In the genomic region with DNA sequence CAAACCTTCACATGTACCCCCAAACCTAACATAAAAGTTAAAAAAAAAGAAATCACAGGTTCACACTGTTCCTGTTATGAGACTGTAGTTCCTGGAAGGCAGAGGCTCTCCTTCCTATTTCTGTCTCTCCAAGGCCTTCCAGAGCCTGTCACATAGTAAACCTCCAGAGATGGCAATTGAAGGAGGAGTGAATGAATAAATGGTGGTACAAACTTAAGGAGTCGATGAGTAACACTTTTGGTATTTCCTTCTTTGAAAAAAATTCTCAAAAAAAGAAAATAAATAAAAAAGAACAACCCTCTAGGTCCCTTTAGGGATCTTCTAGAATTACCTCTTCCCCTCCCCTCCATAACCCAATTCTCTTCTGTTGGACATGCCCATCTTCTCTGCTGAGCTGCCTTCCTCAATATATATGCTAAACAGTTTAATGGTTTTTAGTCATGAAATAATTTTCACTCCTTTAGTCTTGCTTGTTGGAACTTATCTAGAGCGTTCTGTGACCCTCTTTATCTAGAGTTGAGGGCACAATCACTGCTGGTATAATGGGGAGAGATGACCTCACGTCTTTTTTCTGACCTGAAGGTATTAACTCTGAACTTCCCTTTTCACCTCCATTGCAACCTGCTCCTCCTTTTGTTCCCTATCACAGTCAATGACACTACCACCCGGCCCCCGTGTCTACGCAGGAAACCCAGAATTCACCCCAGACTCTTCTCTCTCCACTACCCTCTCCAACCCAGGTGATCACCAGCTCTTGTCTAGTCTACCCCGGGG, we compare ENCODE assay signal across 11 cellular contexts. TPM values are rescaled to one million over a fixed set of nuclear protein-coding genes. Genes with fewer than 3 reads are reported as not detected.
A peak's percentile ranks its signal among the peaks of the same experiment; 100 is the strongest.
DNase-seq lines count a peak whose midpoint lies in the region; ATAC-seq and TF ChIP-seq lines count a peak whose summit lies in the region.
"Had no signal": no experiment of that assay in that cellular context is flagged by ENCODE, and none has a peak within 500 bp of the region (broad histone marks: within the 10 kb centered on the region; RNA-seq: fewer than 3 reads in every experiment).

No MANE protein-coding gene starts in this region.

- CTCF ChIA-PET in activated CD8-positive, alpha-beta memory T cell treated with anti-CD3 and anti-CD28 coated beads, Interleukin-2, amount 10 ng/mL, durations not matched to agents 7 days and 5 days (lab: Charles Lee), result interaction anchor here (0.8 to 11.7 kb wide), 8 partner anchors 12 to 195 kb away, joined by 3 to 368 read pairs (median 5); a partner anchor contains a TSS

- peaks cover 22% of the 10 kb centered on the region for H4K20me1 ChIP-seq in SU-DHL-6 (ENCODE audit: low read depth, low read length)
- peaks cover 28% of the 10 kb centered on the region for H4K20me1 ChIP-seq in smooth muscle cell (ENCODE audit: low read depth)

- in situ Hi-C loops in transverse colon (cut with MboI; ENCODE audit: low pct_ligation_motif_present in 1 of 4, low pct_unique_long_range_greater_than_20kb in 1 of 4, low sequenced_read_pairs in 3 of 4), result no loop called here

- H3K4me3 ChIP-seq in SU-DHL-6 (ENCODE audit: insufficient read depth, low read length, poor library complexity, severe bottlenecking), result no peak overlapping the region
- no peak overlapping the region for H3K4me3 ChIP-seq in esophagus muscularis mucosa
- no peak overlapping the region for H3K4me3 ChIP-seq in smooth muscle cell
- H3K4me3 ChIP-seq in transverse colon, result no peak overlapping the region
- no peak overlapping the region for H3K4me3 ChIP-seq in tibial nerve

- TF ChIP-seq CTCF in SU-DHL-6 (IDR thresholded peaks at IDR 0.05; ENCODE audit: insufficient read depth, low read length, poor library complexity, severe bottlenecking), result no peak
- no peak for TF ChIP-seq CTCF in esophagus muscularis mucosa (IDR thresholded peaks at IDR 0.05)
- no peak for TF ChIP-seq CTCF in smooth muscle cell (IDR thresholded peaks at IDR 0.05; ENCODE audit: borderline replicate concordance, insufficient read depth, poor library complexity, severe bottlenecking)
- no peak for TF ChIP-seq CTCF in transverse colon (IDR thresholded peaks at IDR 0.05)
- TF ChIP-seq CTCF in tibial nerve (IDR thresholded peaks at IDR 0.05), result no peak

- H3K9ac ChIP-seq in SU-DHL-6 (ENCODE audit: low read length) (peak overlapping the region; percentile 84; the same call in 1 of the 2 replicates), smooth muscle cell (ENCODE audit: low read depth) (peak overlapping the region; percentile 96)
- H3K9ac ChIP-seq: parathyroid adenoma had no signal

- peaks cover 12% of the 10 kb centered on the region for H3K36me3 Mint-ChIP-seq in activated CD8-positive, alpha-beta memory T cell treated with anti-CD3 and anti-CD28 coated beads, Interleukin-2, amount 10 ng/mL, durations not matched to agents 7 days and 5 days

- H2AFZ ChIP-seq in SU-DHL-6 (ENCODE audit: low read depth, low read length, severe bottlenecking) (no peak overlapping the region), smooth muscle cell (ENCODE audit: low read depth) (peak overlapping the region; percentile 99)

- ATAC-seq in activated CD8-positive, alpha-beta memory T cell treated with anti-CD3 and anti-CD28 coated beads, Interleukin-2, amount 10 ng/mL, durations not matched to agents 7 days and 5 days, result no peak
- ATAC-seq in GM21825 (IDR thresholded peaks at IDR 0.05; ENCODE audit: unreplicated experiment), result no peak

- peaks cover 14% of the 10 kb centered on the region for H3F3A ChIP-seq in SU-DHL-6 (ENCODE audit: insufficient read depth)
- peaks cover 20% of the 10 kb centered on the region for H3F3A ChIP-seq in smooth muscle cell (ENCODE audit: low read depth)

- no peaks in the 10 kb centered on the region for H3K9me2 ChIP-seq in SU-DHL-6 (replicated peaks; ENCODE audit: insufficient read depth, low read length)

- H3K79me2 ChIP-seq in SU-DHL-6 (ENCODE audit: insufficient read depth, low read length) (peaks cover 33% of the 10 kb centered on the region), smooth muscle cell (ENCODE audit: low read depth) (peaks cover 32% of the 10 kb centered on the region)

- no peak for DNase-seq in activated CD8-positive, alpha-beta memory T cell treated with anti-CD3 and anti-CD28 coated beads, Interleukin-2, amount 10 ng/mL, durations not matched to agents 7 days and 5 days
- DNase-seq in activated CD8-positive, alpha-beta memory T cell treated with anti-CD3 and anti-CD28 coated beads, Interleukin-2, amount 50 U/mL, for 4 hours, result no peak
- DNase-seq in esophagus muscularis mucosa (ENCODE audit: extremely low spot score) (no peak), smooth muscle cell (lab: John Stamatoyannopoulos, UW; ENCODE audit: unreplicated experiment) (no peak), transverse colon (no peak), tibial nerve (ENCODE audit: low spot score in 2 of 2) (no peak)
- DNase-seq: NCI-H226, T-helper 9 cell had no signal

- peak overlapping the region; percentile 93 for H3K27ac Mint-ChIP-seq in activated CD8-positive, alpha-beta memory T cell treated with anti-CD3 and anti-CD28 coated beads, Interleukin-2, amount 10 ng/mL, durations not matched to agents 7 days and 5 days

- WGBS in esophagus muscularis mucosa, result 89% methylated on average over 7 of the region's 7 CpGs
- WGBS in smooth muscle cell (ENCODE audit: low lambda C conversion rate), result 74% methylated on average over 7 of the region's 7 CpGs
- 82 to 92% methylated on average over 3 to 7 of the region's 7 CpGs for WGBS in transverse colon (ENCODE audit: low coverage in 1 of 2), 2 donors
- 79 to 81% methylated on average over 7 of the region's 7 CpGs for WGBS in tibial nerve, 2 donors

- TF ChIP-seq POLR2A in esophagus muscularis mucosa (IDR thresholded peaks at IDR 0.05; ENCODE audit: low read depth), result no peak
- TF ChIP-seq POLR2A in transverse colon (IDR thresholded peaks at IDR 0.05), result no peak
- no peak for TF ChIP-seq POLR2A in tibial nerve (IDR thresholded peaks at IDR 0.05)

- no peaks in the 10 kb centered on the region for H3K27me3 Mint-ChIP-seq in activated CD8-positive, alpha-beta memory T cell treated with anti-CD3 and anti-CD28 coated beads, Interleukin-2, amount 10 ng/mL, durations not matched to agents 7 days and 5 days

- no peaks in the 10 kb centered on the region for H3K27me3 ChIP-seq in SU-DHL-6 (ENCODE audit: low read length)
- no peaks in the 10 kb centered on the region for H3K27me3 ChIP-seq in esophagus muscularis mucosa
- no peaks in the 10 kb centered on the region for H3K27me3 ChIP-seq in smooth muscle cell (ENCODE audit: low read depth)
- H3K27me3 ChIP-seq in transverse colon, result no peaks in the 10 kb centered on the region
- H3K27me3 ChIP-seq in tibial nerve, result no peaks in the 10 kb centered on the region

- H3K4me1 ChIP-seq in esophagus muscularis mucosa (peaks cover 26 to 50% (median 47%) of the 10 kb centered on the region in 4 donors), smooth muscle cell (ENCODE audit: low read depth) (peaks cover 22% of the 10 kb centered on the region), transverse colon (peaks cover 10 to 44% (median 29%) of the 10 kb centered on the region in 4 donors), tibial nerve (peaks cover 0 to 45% (median 33%) of the 10 kb centered on the region in 4 donors)

- intact Hi-C loops in esophagus muscularis mucosa (cut with DNase I), result no loop called here
- intact Hi-C loops in transverse colon (cut with DNase I; ENCODE audit: low total_unique reads), result no loop called here

- H3K4me2 ChIP-seq in SU-DHL-6 (ENCODE audit: low read depth, low read length, poor library complexity, severe bottlenecking) (peak overlapping the region; percentile 73), smooth muscle cell (peak overlapping the region; percentile 88)

- H3K9me3 ChIP-seq in SU-DHL-6 (ENCODE audit: insufficient read depth, low read length), result no peaks in the 10 kb centered on the region
- no peaks in the 10 kb centered on the region for H3K9me3 ChIP-seq in esophagus muscularis mucosa
- H3K9me3 ChIP-seq in smooth muscle cell (replicated peaks; ENCODE audit: low read depth), result no peaks in the 10 kb centered on the region
- no peaks in the 10 kb centered on the region for H3K9me3 ChIP-seq in transverse colon
- H3K9me3 ChIP-seq in tibial nerve, result no peaks in the 10 kb centered on the region

- H3K9me3 Mint-ChIP-seq in activated CD8-positive, alpha-beta memory T cell treated with anti-CD3 and anti-CD28 coated beads, Interleukin-2, amount 10 ng/mL, durations not matched to agents 7 days and 5 days (ENCODE audit: low read depth), result no peaks in the 10 kb centered on the region

- H3K27ac ChIP-seq in SU-DHL-6 (ENCODE audit: low read depth, low read length) (no peak overlapping the region), esophagus muscularis mucosa (replicated peaks in 1 of 4) (peak overlapping the region in 3 of 4 donors; percentile 95 to 96 (median 95)), smooth muscle cell (ENCODE audit: low read depth) (peak overlapping the region; percentile 96), transverse colon (no peak overlapping the region), tibial nerve (no peak overlapping the region)
- H3K27ac ChIP-seq: parathyroid adenoma had no signal

- H3K4me1 Mint-ChIP-seq in activated CD8-positive, alpha-beta memory T cell treated with anti-CD3 and anti-CD28 coated beads, Interleukin-2, amount 10 ng/mL, durations not matched to agents 7 days and 5 days, result peaks cover 49% of the 10 kb centered on the region

- TF ChIP-seq EP300 in esophagus muscularis mucosa (IDR thresholded peaks at IDR 0.05), result no peak
- no peak for TF ChIP-seq EP300 in transverse colon (IDR thresholded peaks at IDR 0.05; ENCODE audit: low read depth)
- no peak for TF ChIP-seq EP300 in tibial nerve (IDR thresholded peaks at IDR 0.05)

- peak overlapping the region; percentile 92 for H3K4me3 Mint-ChIP-seq in activated CD8-positive, alpha-beta memory T cell treated with anti-CD3 and anti-CD28 coated beads, Interleukin-2, amount 10 ng/mL, durations not matched to agents 7 days and 5 days

- H3K36me3 ChIP-seq in SU-DHL-6 (ENCODE audit: low read length) (peaks cover 8% of the 10 kb centered on the region), esophagus muscularis mucosa (no peaks in the 10 kb centered on the region), smooth muscle cell (ENCODE audit: low read depth) (no peaks in the 10 kb centered on the region), transverse colon (no peaks in the 10 kb centered on the region), tibial nerve (no peaks in the 10 kb centered on the region)

RNA-seq across cellular contexts. Expression of a gene that starts 1.7 kb away (rescaled TPM):
- total RNA-seq in activated CD8-positive, alpha-beta memory T cell treated with anti-CD3 and anti-CD28 coated beads, Interleukin-2, amount 10 ng/mL, durations not matched to agents 7 days and 5 days, result 100 to 1,000 TPM; 333 to 366 TPM
- total RNA-seq in esophagus muscularis mucosa, result 100 to 1,000 TPM in 3 of 4 donors, 10 to 100 TPM in 1; 93.8 to 140 (median 122) TPM
- total RNA-seq in smooth muscle cell, result 25.5 and 33.3 TPM in 2 replicates
- polyA plus RNA-seq in smooth muscle cell, result 4.2 and 8.1 TPM in 2 replicates
- total RNA-seq in transverse colon, result 10 to 100 TPM; 13.1 to 74.3 (median 37.9) TPM
- 100 to 1,000 TPM in 1 of 4 donors, 10 to 100 TPM in 3; 62.8 to 115 (median 88.4) TPM for total RNA-seq in tibial nerve

RNA-seq across cellular contexts. Expression of a gene that starts 12.1 kb away (rescaled TPM):
- not detected for total RNA-seq in activated CD8-positive, alpha-beta memory T cell treated with anti-CD3 and anti-CD28 coated beads, Interleukin-2, amount 10 ng/mL, durations not matched to agents 7 days and 5 days
- total RNA-seq in esophagus muscularis mucosa (100 to 1,000 TPM in 2 of 4 donors, 10 to 100 TPM in 2; 75.5 to 150 (median 116) TPM), smooth muscle cell (38.0 and 50.0 TPM in 2 replicates), transverse colon (100 to 1,000 TPM; 104 to 368 (median 128) TPM), tibial nerve (100 to 1,000 TPM in 3 of 4 donors, 10 to 100 TPM in 1; 71.7 to 174 (median 136) TPM)
- 25.7 and 51.4 TPM in 2 replicates for polyA plus RNA-seq in smooth muscle cell

RNA-seq across cellular contexts. Expression of a gene that starts 46.9 kb away (rescaled TPM):
- not detected for total RNA-seq in activated CD8-positive, alpha-beta memory T cell treated with anti-CD3 and anti-CD28 coated beads, Interleukin-2, amount 10 ng/mL, durations not matched to agents 7 days and 5 days
- total RNA-seq in esophagus muscularis mucosa, result not detected
- not detected in 2 replicates for total RNA-seq in smooth muscle cell
- 0.33 TPM in 1 of 2 replicates, not detected in the other for polyA plus RNA-seq in smooth muscle cell
- not detected for total RNA-seq in transverse colon
- not detected for total RNA-seq in tibial nerve

RNA-seq across cellular contexts. Expression of a gene that starts 54.5 kb away (rescaled TPM):
- total RNA-seq in activated CD8-positive, alpha-beta memory T cell treated with anti-CD3 and anti-CD28 coated beads, Interleukin-2, amount 10 ng/mL, durations not matched to agents 7 days and 5 days, result not detected
- total RNA-seq in esophagus muscularis mucosa, result under 1 TPM; 0.42 to 0.80 (median 0.48) TPM
- total RNA-seq in smooth muscle cell, result not detected in 2 replicates
- not detected in 2 replicates for polyA plus RNA-seq in smooth muscle cell
- not detected for total RNA-seq in transverse colon
- 1 to 10 TPM in 3 of 4 donors, under 1 TPM in 1; 0.84 to 1.4 (median 1.1) TPM for total RNA-seq in tibial nerve

Comparison
In these comparisons a context has a peak if more than half of its experiments do, and no peak if none do; other contexts are left out.
1. H3K27ac ChIP-seq: peak in esophagus muscularis mucosa (3 of 4) and smooth muscle cell (single experiment); none in SU-DHL-6 (single experiment), transverse colon (0 of 4) and tibial nerve (0 of 4).
2. RNA of a gene that starts 12.1 kb away (total RNA-seq): 104 to 368 TPM in transverse colon, 75.5 to 150 TPM in esophagus muscularis mucosa, 71.7 to 174 TPM in tibial nerve and 38.0 to 50.0 TPM in smooth muscle cell; not detected in activated CD8-positive, alpha-beta memory T cell treated with anti-CD3 and anti-CD28 coated beads, Interleukin-2, amount 10 ng/mL, durations not matched to agents 7 days and 5 days; every median in the first group is over 10 times any median in the second.